Comparison of ENCODE assay signal across 1 cellular context in the genomic region with DNA sequence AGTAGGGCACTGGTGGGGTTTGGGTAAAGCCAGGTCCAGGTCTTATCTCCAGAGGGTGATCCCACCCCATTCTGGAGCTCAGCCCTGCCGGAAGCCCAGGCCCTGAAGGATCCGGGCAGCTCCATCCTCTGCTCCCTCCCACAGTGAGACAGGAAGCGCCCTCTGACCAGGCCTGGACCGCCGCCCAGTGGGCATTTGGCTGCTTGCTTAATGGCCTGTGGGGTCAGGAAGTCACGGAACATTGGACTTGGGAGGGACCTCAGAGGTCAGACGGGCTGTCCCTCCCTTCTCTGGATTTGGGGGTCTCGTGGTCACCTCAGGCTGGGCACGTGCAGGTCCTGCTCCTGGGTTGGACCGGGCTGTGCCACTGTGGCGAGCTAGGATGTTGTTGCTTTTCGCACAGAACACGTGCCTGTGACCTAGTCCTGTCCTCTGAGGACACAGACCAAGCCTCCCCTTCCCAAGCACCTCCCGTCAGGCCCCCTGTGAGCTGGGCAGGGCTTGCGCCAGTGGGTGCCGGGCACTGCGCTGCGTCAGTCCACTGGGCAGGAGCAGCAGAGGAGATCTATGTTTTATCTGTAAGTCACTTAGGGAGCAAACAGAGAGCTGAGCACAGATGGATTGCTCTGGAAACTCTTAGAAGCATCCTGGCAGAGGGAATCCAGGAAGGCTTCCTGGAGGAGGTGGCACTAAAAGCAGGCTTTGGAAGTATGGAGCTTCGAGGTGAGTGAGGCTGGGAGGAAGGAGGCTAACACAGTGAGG.
TF ChIP-seq lines count a peak whose summit lies in the region.

No MANE protein-coding gene starts in this region.

TF ChIP-seq in HepG2, 621 proteins besides CTCF, POLR2A, EP300 and RAD21 (continued from another document and continues in another):
- TF ChIP-seq, protein P1, sequence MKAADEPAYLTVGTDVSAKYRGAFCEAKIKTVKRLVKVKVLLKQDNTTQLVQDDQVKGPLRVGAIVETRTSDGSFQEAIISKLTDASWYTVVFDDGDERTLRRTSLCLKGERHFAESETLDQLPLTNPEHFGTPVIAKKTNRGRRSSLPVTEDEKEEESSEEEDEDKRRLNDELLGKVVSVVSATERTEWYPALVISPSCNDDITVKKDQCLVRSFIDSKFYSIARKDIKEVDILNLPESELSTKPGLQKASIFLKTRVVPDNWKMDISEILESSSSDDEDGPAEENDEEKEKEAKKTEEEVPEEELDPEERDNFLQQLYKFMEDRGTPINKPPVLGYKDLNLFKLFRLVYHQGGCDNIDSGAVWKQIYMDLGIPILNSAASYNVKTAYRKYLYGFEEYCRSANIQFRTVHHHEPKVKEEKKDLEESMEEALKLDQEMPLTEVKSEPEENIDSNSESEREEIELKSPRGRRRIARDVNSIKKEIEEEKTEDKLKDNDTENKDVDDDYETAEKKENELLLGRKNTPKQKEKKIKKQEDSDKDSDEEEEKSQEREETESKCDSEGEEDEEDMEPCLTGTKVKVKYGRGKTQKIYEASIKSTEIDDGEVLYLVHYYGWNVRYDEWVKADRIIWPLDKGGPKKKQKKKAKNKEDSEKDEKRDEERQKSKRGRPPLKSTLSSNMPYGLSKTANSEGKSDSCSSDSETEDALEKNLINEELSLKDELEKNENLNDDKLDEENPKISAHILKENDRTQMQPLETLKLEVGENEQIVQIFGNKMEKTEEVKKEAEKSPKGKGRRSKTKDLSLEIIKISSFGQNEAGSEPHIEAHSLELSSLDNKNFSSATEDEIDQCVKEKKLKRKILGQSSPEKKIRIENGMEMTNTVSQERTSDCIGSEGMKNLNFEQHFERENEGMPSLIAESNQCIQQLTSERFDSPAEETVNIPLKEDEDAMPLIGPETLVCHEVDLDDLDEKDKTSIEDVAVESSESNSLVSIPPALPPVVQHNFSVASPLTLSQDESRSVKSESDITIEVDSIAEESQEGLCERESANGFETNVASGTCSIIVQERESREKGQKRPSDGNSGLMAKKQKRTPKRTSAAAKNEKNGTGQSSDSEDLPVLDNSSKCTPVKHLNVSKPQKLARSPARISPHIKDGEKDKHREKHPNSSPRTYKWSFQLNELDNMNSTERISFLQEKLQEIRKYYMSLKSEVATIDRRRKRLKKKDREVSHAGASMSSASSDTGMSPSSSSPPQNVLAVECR (CRISPR knock-in tag; IDR thresholded peaks at IDR 0.05; ENCODE audit: borderline replicate concordance) = peak; percentile 78; the same call in 1 of the 2 replicates
- peak; percentile 42; the same call in 1 of the 2 replicates for TF ChIP-seq DMAP1 (CRISPR knock-in tag; IDR thresholded peaks at IDR 0.05)
- no peak for TF ChIP-seq AKAP8 (CRISPR knock-in tag; IDR thresholded peaks at IDR 0.05)
- TF ChIP-seq PHF21A (CRISPR knock-in tag; IDR thresholded peaks at IDR 0.05) = peak; percentile 72
- TF ChIP-seq ZNF121 (CRISPR knock-in tag; IDR thresholded peaks at IDR 0.05) = no peak
- 0 out of 2 replicates have a peak, but pooled peaks have one; percentile 57 for TF ChIP-seq ZNF547 (CRISPR knock-in tag; IDR thresholded peaks at IDR 0.05)
- TF ChIP-seq GATAD1 (CRISPR knock-in tag; IDR thresholded peaks at IDR 0.05) = peak; percentile 76
- peak; percentile 87 for TF ChIP-seq GABPB1 (CRISPR knock-in tag; IDR thresholded peaks at IDR 0.05)
- TF ChIP-seq ZNF124 (CRISPR knock-in tag; IDR thresholded peaks at IDR 0.05) = 0 out of 2 replicates have a peak, but pooled peaks have one; percentile 73
- peak; percentile 44; the same call in 1 of the 2 replicates for TF ChIP-seq NCOA2 (CRISPR knock-in tag; IDR thresholded peaks at IDR 0.05)
- TF ChIP-seq, protein P2, sequence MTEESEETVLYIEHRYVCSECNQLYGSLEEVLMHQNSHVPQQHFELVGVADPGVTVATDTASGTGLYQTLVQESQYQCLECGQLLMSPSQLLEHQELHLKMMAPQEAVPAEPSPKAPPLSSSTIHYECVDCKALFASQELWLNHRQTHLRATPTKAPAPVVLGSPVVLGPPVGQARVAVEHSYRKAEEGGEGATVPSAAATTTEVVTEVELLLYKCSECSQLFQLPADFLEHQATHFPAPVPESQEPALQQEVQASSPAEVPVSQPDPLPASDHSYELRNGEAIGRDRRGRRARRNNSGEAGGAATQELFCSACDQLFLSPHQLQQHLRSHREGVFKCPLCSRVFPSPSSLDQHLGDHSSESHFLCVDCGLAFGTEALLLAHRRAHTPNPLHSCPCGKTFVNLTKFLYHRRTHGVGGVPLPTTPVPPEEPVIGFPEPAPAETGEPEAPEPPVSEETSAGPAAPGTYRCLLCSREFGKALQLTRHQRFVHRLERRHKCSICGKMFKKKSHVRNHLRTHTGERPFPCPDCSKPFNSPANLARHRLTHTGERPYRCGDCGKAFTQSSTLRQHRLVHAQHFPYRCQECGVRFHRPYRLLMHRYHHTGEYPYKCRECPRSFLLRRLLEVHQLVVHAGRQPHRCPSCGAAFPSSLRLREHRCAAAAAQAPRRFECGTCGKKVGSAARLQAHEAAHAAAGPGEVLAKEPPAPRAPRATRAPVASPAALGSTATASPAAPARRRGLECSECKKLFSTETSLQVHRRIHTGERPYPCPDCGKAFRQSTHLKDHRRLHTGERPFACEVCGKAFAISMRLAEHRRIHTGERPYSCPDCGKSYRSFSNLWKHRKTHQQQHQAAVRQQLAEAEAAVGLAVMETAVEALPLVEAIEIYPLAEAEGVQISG (CRISPR knock-in tag; IDR thresholded peaks at IDR 0.05) = peak; percentile 61; the same call in 1 of the 2 replicates
- TF ChIP-seq, protein P3, sequence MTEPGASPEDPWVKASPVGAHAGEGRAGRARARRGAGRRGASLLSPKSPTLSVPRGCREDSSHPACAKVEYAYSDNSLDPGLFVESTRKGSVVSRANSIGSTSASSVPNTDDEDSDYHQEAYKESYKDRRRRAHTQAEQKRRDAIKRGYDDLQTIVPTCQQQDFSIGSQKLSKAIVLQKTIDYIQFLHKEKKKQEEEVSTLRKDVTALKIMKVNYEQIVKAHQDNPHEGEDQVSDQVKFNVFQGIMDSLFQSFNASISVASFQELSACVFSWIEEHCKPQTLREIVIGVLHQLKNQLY (CRISPR knock-in tag; IDR thresholded peaks at IDR 0.05) = peak; percentile 47; the same call in 1 of the 2 replicates
- TF ChIP-seq, protein P4, sequence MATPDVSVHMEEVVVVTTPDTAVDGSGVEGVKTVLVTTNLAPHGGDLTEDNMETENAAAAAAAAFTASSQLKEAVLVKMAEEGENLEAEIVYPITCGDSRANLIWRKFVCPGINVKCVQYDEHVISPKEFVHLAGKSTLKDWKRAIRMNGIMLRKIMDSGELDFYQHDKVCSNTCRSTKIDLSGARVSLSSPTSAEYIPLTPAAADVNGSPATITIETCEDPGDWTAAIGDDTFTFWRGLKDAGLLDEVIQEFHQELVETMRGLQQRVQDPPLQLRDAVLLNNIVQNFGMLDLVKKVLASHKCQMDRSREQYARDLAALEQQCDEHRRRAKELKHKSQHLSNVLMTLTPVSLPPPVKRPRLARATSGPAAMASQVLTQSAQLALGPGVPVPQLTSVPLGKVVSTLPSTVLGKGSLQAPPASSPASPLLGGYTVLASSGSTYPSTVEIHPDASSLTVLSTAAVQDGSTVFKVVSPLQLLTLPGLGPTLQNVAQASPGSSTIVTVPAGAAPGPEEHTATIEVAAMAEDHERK (CRISPR knock-in tag; IDR thresholded peaks at IDR 0.05; ENCODE audit: low read depth) = no peak
- TF ChIP-seq ZFY (CRISPR knock-in tag; IDR thresholded peaks at IDR 0.05) = peak; percentile 52; the same call in 1 of the 2 replicates
- TF ChIP-seq, protein P5, sequence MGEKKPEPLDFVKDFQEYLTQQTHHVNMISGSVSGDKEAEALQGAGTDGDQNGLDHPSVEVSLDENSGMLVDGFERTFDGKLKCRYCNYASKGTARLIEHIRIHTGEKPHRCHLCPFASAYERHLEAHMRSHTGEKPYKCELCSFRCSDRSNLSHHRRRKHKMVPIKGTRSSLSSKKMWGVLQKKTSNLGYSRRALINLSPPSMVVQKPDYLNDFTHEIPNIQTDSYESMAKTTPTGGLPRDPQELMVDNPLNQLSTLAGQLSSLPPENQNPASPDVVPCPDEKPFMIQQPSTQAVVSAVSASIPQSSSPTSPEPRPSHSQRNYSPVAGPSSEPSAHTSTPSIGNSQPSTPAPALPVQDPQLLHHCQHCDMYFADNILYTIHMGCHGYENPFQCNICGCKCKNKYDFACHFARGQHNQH (CRISPR knock-in tag; IDR thresholded peaks at IDR 0.05) = peak; percentile 58; the same call in 1 of the 2 replicates
- TF ChIP-seq SAFB2 (CRISPR knock-in tag; IDR thresholded peaks at IDR 0.05; ENCODE audit: borderline replicate concordance, low read depth) = 0 out of 2 replicates have a peak, but pooled peaks have one; percentile 13
- peak; percentile 91 for TF ChIP-seq HNRNPL (IDR thresholded peaks at IDR 0.05; ENCODE audit: low read depth, low read length)
- peak; percentile 27 for TF ChIP-seq ZEB1 (IDR thresholded peaks at IDR 0.05; ENCODE audit: insufficient replicate concordance, low read depth)
- no peak for TF ChIP-seq ZFP41 (CRISPR knock-in tag; IDR thresholded peaks at IDR 0.05; ENCODE audit: borderline replicate concordance)
- peak; percentile 93 for TF ChIP-seq HNF4G (IDR thresholded peaks at IDR 0.05; ENCODE audit: borderline replicate concordance, low read depth, low read length)
- peak; percentile 87 for TF ChIP-seq HNF4G (CRISPR knock-in tag; IDR thresholded peaks at IDR 0.05; ENCODE audit: borderline replicate concordance, low read depth)
- TF ChIP-seq, protein P6, sequence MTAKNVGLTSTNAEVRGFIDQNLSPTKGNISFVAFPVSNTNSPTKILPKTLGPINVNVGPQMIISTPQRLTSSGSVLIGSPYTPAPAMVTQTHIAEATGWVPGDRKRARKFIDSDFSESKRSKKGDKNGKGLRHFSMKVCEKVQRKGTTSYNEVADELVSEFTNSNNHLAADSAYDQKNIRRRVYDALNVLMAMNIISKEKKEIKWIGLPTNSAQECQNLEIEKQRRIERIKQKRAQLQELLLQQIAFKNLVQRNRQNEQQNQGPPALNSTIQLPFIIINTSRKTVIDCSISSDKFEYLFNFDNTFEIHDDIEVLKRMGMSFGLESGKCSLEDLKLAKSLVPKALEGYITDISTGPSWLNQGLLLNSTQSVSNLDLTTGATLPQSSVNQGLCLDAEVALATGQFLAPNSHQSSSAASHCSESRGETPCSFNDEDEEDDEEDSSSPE (CRISPR knock-in tag; IDR thresholded peaks at IDR 0.05) = peak; percentile 34; the same call in 1 of the 2 replicates
- TF ChIP-seq, protein P7, sequence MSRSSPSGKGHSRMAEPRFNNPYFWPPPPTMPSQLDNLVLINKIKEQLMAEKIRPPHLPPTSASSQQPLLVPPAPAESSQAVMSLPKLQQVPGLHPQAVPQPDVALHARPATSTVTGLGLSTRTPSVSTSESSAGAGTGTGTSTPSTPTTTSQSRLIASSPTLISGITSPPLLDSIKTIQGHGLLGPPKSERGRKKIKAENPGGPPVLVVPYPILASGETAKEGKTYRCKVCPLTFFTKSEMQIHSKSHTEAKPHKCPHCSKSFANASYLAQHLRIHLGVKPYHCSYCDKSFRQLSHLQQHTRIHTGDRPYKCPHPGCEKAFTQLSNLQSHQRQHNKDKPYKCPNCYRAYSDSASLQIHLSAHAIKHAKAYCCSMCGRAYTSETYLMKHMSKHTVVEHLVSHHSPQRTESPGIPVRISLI (CRISPR knock-in tag; IDR thresholded peaks at IDR 0.05; ENCODE audit: borderline replicate concordance) = 0 out of 2 replicates have a peak, but pooled peaks have one; percentile 43
- peak; percentile 94 for TF ChIP-seq RXRA (CRISPR knock-in tag; IDR thresholded peaks at IDR 0.05)
- TF ChIP-seq ZNF749 (CRISPR knock-in tag; IDR thresholded peaks at IDR 0.05; ENCODE audit: borderline replicate concordance) = no peak
- TF ChIP-seq KAT8 (CRISPR knock-in tag; IDR thresholded peaks at IDR 0.05) = peak; percentile 60
- TF ChIP-seq SSRP1 (CRISPR knock-in tag; IDR thresholded peaks at IDR 0.05) = 0 out of 2 replicates have a peak, but pooled peaks have one; percentile 72
- TF ChIP-seq ZFX (CRISPR knock-in tag; IDR thresholded peaks at IDR 0.05; ENCODE audit: low read depth) = peak; percentile 81
- TF ChIP-seq, protein P8, sequence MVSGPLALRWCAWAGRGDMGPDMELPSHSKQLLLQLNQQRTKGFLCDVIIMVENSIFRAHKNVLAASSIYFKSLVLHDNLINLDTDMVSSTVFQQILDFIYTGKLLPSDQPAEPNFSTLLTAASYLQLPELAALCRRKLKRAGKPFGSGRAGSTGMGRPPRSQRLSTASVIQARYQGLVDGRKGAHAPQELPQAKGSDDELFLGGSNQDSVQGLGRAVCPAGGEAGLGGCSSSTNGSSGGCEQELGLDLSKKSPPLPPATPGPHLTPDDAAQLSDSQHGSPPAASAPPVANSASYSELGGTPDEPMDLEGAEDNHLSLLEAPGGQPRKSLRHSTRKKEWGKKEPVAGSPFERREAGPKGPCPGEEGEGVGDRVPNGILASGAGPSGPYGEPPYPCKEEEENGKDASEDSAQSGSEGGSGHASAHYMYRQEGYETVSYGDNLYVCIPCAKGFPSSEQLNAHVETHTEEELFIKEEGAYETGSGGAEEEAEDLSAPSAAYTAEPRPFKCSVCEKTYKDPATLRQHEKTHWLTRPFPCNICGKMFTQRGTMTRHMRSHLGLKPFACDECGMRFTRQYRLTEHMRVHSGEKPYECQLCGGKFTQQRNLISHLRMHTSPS (CRISPR knock-in tag; IDR thresholded peaks at IDR 0.05; ENCODE audit: low read depth) = peak; percentile 92
- TF ChIP-seq FIP1L1 (IDR thresholded peaks at IDR 0.05; ENCODE audit: borderline replicate concordance, insufficient read depth, low read depth, low read length) = no peak
- TF ChIP-seq, protein P9, sequence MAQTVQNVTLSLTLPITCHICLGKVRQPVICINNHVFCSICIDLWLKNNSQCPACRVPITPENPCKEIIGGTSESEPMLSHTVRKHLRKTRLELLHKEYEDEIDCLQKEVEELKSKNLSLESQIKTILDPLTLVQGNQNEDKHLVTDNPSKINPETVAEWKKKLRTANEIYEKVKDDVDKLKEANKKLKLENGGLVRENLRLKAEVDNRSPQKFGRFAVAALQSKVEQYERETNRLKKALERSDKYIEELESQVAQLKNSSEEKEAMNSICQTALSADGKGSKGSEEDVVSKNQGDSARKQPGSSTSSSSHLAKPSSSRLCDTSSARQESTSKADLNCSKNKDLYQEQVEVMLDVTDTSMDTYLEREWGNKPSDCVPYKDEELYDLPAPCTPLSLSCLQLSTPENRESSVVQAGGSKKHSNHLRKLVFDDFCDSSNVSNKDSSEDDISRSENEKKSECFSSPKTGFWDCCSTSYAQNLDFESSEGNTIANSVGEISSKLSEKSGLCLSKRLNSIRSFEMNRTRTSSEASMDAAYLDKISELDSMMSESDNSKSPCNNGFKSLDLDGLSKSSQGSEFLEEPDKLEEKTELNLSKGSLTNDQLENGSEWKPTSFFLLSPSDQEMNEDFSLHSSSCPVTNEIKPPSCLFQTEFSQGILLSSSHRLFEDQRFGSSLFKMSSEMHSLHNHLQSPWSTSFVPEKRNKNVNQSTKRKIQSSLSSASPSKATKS (CRISPR knock-in tag; IDR thresholded peaks at IDR 0.05) = no peak
- TF ChIP-seq MXD4 (CRISPR knock-in tag; IDR thresholded peaks at IDR 0.05) = peak; percentile 60; the same call in 1 of the 2 replicates
- TF ChIP-seq NR2F6 (IDR thresholded peaks at IDR 0.05) = peak; percentile 98
- TF ChIP-seq NR2F6 (CRISPR knock-in tag; IDR thresholded peaks at IDR 0.05) = peak; percentile 100
